In genomic region chr11:118435233-118435892, GRCh38 we compare ENCODE assay signal across 8 cellular contexts. TPM values are rescaled to one million over a fixed set of nuclear protein-coding genes. Genes with fewer than 3 reads are reported as not detected.
DNase-seq lines count a peak whose midpoint lies in the region; ATAC-seq and TF ChIP-seq lines count a peak whose summit lies in the region.

No MANE protein-coding gene starts in this region.

- peaks cover 35% of the 10 kb centered on the region for H3K4me1 Mint-ChIP-seq in activated CD4-positive, alpha-beta memory T cell treated with anti-CD3 and anti-CD28 coated beads, Interleukin-2, amount 10 ng/mL, durations not matched to agents 7 days and 5 days
- H3K4me1 Mint-ChIP-seq in mesothelial cell of epicardium, result peaks cover 38% of the 10 kb centered on the region
- H3K4me1 Mint-ChIP-seq in stimulated activated memory B cell treated with anti-CD40 and anti-IgM and Interleukin-4, amounts not matched to agents 10 μg/mL and 1 μg/mL and 100 μg/mL, for 72 hours, result peaks cover 50% of the 10 kb centered on the region

- H3K4me2 ChIP-seq in BLaER1 treated with 17β-estradiol and CSF1 and Interleukin-3, amounts not matched to agents 10 nM and 100 nM, result peak overlapping the region; percentile 91 to 100 (median 99)

- peak overlapping the region; percentile 95 to 100 (median 98) for H3K4me3 ChIP-seq in BLaER1 treated with 17β-estradiol and CSF1 and Interleukin-3, amounts not matched to agents 10 nM and 100 nM
- peak overlapping the region; percentile 95 for H3K4me3 ChIP-seq in effector memory CD4-positive, alpha-beta T cell (ENCODE audit: insufficient read depth, low read depth, low read length, poor library complexity, severe bottlenecking)

- ATAC-seq in GM19438 (IDR thresholded peaks at IDR 0.05; ENCODE audit: low read depth, unreplicated experiment), result peak; percentile 30
- peak; percentile 56 for ATAC-seq in stimulated activated memory B cell treated with anti-CD40 and anti-IgM and Interleukin-4, amounts not matched to agents 10 μg/mL and 1 μg/mL and 100 μg/mL, for 72 hours

- POLR2A ChIA-PET in activated CD4-positive, alpha-beta memory T cell treated with anti-CD3 and anti-CD28 coated beads, Interleukin-2, amount 10 ng/mL, durations not matched to agents 7 days and 5 days (lab: Charles Lee), result interaction anchor here (1.0 to 3.2 kb wide), 27 partner anchors 9 to 449 kb away, joined by 3 to 77 read pairs (median 4); partner anchors contain the start of genes ATP5MG, CD3D, DDX6 and IL10RA

- no peak for TF ChIP-seq CTCF in mesothelial cell of epicardium (IDR thresholded peaks at IDR 0.05; ENCODE audit: unreplicated experiment)

- peak overlapping the region; percentile 38 to 90 (median 88); a peak in 21 of 22 replicates for H3K27ac ChIP-seq in BLaER1 treated with 17β-estradiol and CSF1 and Interleukin-3, amounts not matched to agents 10 nM and 100 nM
- H3K27ac ChIP-seq in effector memory CD4-positive, alpha-beta T cell (ENCODE audit: insufficient read depth, low read length, poor library complexity, severe bottlenecking), result peak overlapping the region; percentile 98

- H3K36me3 Mint-ChIP-seq in activated CD4-positive, alpha-beta memory T cell treated with anti-CD3 and anti-CD28 coated beads, Interleukin-2, amount 10 ng/mL, durations not matched to agents 7 days and 5 days (ENCODE audit: low read depth), result peaks cover 20% of the 10 kb centered on the region
- no peaks in the 10 kb centered on the region for H3K36me3 Mint-ChIP-seq in mesothelial cell of epicardium
- H3K36me3 Mint-ChIP-seq in stimulated activated memory B cell treated with anti-CD40 and anti-IgM and Interleukin-4, amounts not matched to agents 10 μg/mL and 1 μg/mL and 100 μg/mL, for 72 hours, result no peaks in the 10 kb centered on the region

- peak overlapping the region; percentile 53 to 95 (median 93) for H3K9ac ChIP-seq in BLaER1 treated with 17β-estradiol and CSF1 and Interleukin-3, amounts not matched to agents 10 nM and 100 nM

- H3K9me3 ChIP-seq in BLaER1 treated with 17β-estradiol and CSF1 and Interleukin-3, amounts not matched to agents 10 nM and 100 nM (replicated peaks in 1 of 11), result no peaks in the 10 kb centered on the region
- H3K9me3 ChIP-seq in effector memory CD4-positive, alpha-beta T cell (ENCODE audit: control insufficient read depth, low read length), result no peaks in the 10 kb centered on the region

- H3K9me3 Mint-ChIP-seq in activated CD4-positive, alpha-beta memory T cell treated with anti-CD3 and anti-CD28 coated beads, Interleukin-2, amount 10 ng/mL, durations not matched to agents 7 days and 5 days, result no peaks in the 10 kb centered on the region
- no peaks in the 10 kb centered on the region for H3K9me3 Mint-ChIP-seq in mesothelial cell of epicardium
- no peaks in the 10 kb centered on the region for H3K9me3 Mint-ChIP-seq in stimulated activated memory B cell treated with anti-CD40 and anti-IgM and Interleukin-4, amounts not matched to agents 10 μg/mL and 1 μg/mL and 100 μg/mL, for 72 hours

- H3K27me3 ChIP-seq in BLaER1 treated with 17β-estradiol and CSF1 and Interleukin-3, amounts not matched to agents 10 nM and 100 nM, result no peaks in the 10 kb centered on the region
- H3K27me3 ChIP-seq in effector memory CD4-positive, alpha-beta T cell (replicated peaks; ENCODE audit: control insufficient read depth, insufficient read depth, low read length, poor library complexity, severe bottlenecking), result no peaks in the 10 kb centered on the region

- H3K4me3 Mint-ChIP-seq in activated CD4-positive, alpha-beta memory T cell treated with anti-CD3 and anti-CD28 coated beads, Interleukin-2, amount 10 ng/mL, durations not matched to agents 7 days and 5 days, result peak overlapping the region; percentile 87
- peak overlapping the region; percentile 92 for H3K4me3 Mint-ChIP-seq in mesothelial cell of epicardium
- peak overlapping the region; percentile 97 for H3K4me3 Mint-ChIP-seq in stimulated activated memory B cell treated with anti-CD40 and anti-IgM and Interleukin-4, amounts not matched to agents 10 μg/mL and 1 μg/mL and 100 μg/mL, for 72 hours

- DNase-seq in HT-29 (ENCODE audit: low spot score), result peak; percentile 64
- DNase-seq in NCI-H82 treated with DMSO at 0.1 percent for 48 hours (lab: John Stamatoyannopoulos, UW; ENCODE audit: unreplicated experiment), result peak; percentile 94
- DNase-seq in activated CD4-positive, alpha-beta memory T cell treated with anti-CD3 and anti-CD28 coated beads, Interleukin-2, amount 10 ng/mL, durations not matched to agents 7 days and 5 days, result peak; percentile 66
- peak; percentile 28 to 58 (median 53) for DNase-seq in effector memory CD4-positive, alpha-beta T cell
- peak; percentile 43 to 69 for DNase-seq in mesothelial cell of epicardium (ENCODE audit: low spot score in 2 of 2, unreplicated experiment in 2 of 2)

- H3K27me3 Mint-ChIP-seq in activated CD4-positive, alpha-beta memory T cell treated with anti-CD3 and anti-CD28 coated beads, Interleukin-2, amount 10 ng/mL, durations not matched to agents 7 days and 5 days, result no peaks in the 10 kb centered on the region
- H3K27me3 Mint-ChIP-seq in mesothelial cell of epicardium (ENCODE audit: low read depth), result no peaks in the 10 kb centered on the region
- no peaks in the 10 kb centered on the region for H3K27me3 Mint-ChIP-seq in stimulated activated memory B cell treated with anti-CD40 and anti-IgM and Interleukin-4, amounts not matched to agents 10 μg/mL and 1 μg/mL and 100 μg/mL, for 72 hours

- H3K4me1 ChIP-seq in BLaER1 treated with 17β-estradiol and CSF1 and Interleukin-3, amounts not matched to agents 10 nM and 100 nM, result peaks cover 22 to 44% (median 39%) of the 10 kb centered on the region in 10 experiments
- peaks cover 16% of the 10 kb centered on the region for H3K4me1 ChIP-seq in effector memory CD4-positive, alpha-beta T cell (ENCODE audit: control insufficient read depth, insufficient read depth, low read length, poor library complexity, severe bottlenecking)

- CTCF ChIA-PET in activated CD4-positive, alpha-beta memory T cell treated with anti-CD3 and anti-CD28 coated beads, Interleukin-2, amount 10 ng/mL, durations not matched to agents 7 days and 5 days (lab: Charles Lee), result interaction anchor here (0.8 to 3.4 kb wide), 11 partner anchors 9 to 263 kb away, joined by 3 to 19 read pairs (median 4); partner anchors contain the start of gene ATP5MG

- H4K20me1 ChIP-seq in BLaER1 treated with 17β-estradiol and CSF1 and Interleukin-3, amounts not matched to agents 10 nM and 100 nM, result peaks cover 29 to 38% (median 35%) of the 10 kb centered on the region in 11 experiments

- H3K27ac Mint-ChIP-seq in activated CD4-positive, alpha-beta memory T cell treated with anti-CD3 and anti-CD28 coated beads, Interleukin-2, amount 10 ng/mL, durations not matched to agents 7 days and 5 days, result peak overlapping the region; percentile 88
- peak overlapping the region; percentile 95 for H3K27ac Mint-ChIP-seq in mesothelial cell of epicardium
- peak overlapping the region; percentile 93 for H3K27ac Mint-ChIP-seq in stimulated activated memory B cell treated with anti-CD40 and anti-IgM and Interleukin-4, amounts not matched to agents 10 μg/mL and 1 μg/mL and 100 μg/mL, for 72 hours

- H3K36me3 ChIP-seq in BLaER1 treated with 17β-estradiol and CSF1 and Interleukin-3, amounts not matched to agents 10 nM and 100 nM, result peaks cover 0 to 14% (median 0%) of the 10 kb centered on the region in 11 experiments; a peak in 4 of 22 replicates
- H3K36me3 ChIP-seq in effector memory CD4-positive, alpha-beta T cell (ENCODE audit: control insufficient read depth, insufficient read depth, low read length), result no peaks in the 10 kb centered on the region

RNA-seq across cellular contexts. Expression of gene KMT2A, which starts 0.9 kb away (rescaled TPM):
- 49.7 and 54.8 TPM in 2 replicates for total RNA-seq in HT-29 (2014; rRNA removed; shearing (Covaris generic))
- 100 to 1,000 TPM in 1 of 2 experiments, 10 to 100 TPM in 1; 94.6 to 102 TPM for total RNA-seq in activated CD4-positive, alpha-beta memory T cell treated with anti-CD3 and anti-CD28 coated beads, Interleukin-2, amount 10 ng/mL, durations not matched to agents 7 days and 5 days
- total RNA-seq in mesothelial cell of epicardium, result 83.6 to 85.8 TPM (median 83.7 TPM) in 3 replicates

RNA-seq across cellular contexts. Expression of gene ATP5MG, which starts 34.0 kb away (rescaled TPM):
- total RNA-seq in HT-29 (2014; rRNA removed; shearing (Covaris generic)), result 222 and 227 TPM in 2 replicates
- total RNA-seq in activated CD4-positive, alpha-beta memory T cell treated with anti-CD3 and anti-CD28 coated beads, Interleukin-2, amount 10 ng/mL, durations not matched to agents 7 days and 5 days, result 100 to 1,000 TPM; 251 to 260 TPM
- total RNA-seq in mesothelial cell of epicardium, result 168 to 188 TPM (median 180 TPM) in 3 replicates

Comparison
In these comparisons a context has a peak if more than half of its experiments do, and no peak if none do; other contexts are left out.
1. Peak in every context shown above with its lines: DNase-seq, ATAC-seq, H3K4me3 ChIP-seq and H3K27ac ChIP-seq.